In the genomic region with DNA sequence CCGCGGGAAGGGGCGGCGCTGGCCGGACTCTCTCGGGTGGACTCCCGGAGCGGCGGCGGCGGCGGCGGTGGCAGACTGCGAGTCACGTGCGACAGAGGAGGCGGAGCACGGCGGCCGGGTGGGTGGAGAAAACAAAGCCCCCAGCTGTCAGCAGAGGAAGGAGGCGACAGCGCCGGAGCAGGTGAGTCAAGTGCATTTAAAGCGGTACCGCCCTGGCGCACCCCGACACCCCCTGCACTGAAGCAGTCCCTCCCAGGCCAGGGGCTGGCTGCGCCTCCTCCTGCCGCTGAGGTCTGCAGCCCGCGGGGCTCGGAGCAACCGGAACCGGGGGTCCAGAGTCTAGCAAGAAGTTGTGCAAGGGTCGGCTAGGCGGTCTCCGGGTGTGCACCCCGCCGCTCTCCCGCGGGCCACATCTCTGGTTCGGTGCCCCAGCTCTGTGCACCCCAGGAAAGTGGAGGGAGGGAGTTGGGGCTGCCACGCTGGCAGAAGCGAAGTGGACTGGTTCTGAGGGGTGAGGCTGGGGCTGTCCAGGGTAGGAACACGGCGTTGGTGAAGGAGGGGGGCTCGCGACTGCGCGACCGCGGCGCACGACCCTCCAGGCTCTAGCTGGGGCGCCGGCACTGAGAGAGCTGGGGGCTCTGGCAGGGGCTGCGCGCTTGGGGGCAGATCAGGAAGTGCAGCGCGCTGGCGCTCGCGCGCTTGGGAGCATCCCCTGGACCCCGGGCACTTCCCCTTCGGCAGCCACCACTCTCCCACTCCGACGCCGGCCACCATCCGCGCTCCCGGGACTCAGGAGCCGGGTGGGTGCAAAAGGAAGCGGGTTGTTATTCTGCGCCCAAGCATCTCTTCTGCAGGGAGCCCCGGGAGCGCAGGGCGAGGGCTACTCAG, we compare ENCODE assay signal across 1 cellular context.
A peak's percentile ranks its signal among the peaks of the same experiment; 100 is the strongest.
TF ChIP-seq lines count a peak whose summit lies in the region.

No MANE protein-coding gene starts in this region.

TF ChIP-seq in HEK293, 187 proteins besides CTCF, POLR2A, EP300 and RAD21 (continued from another document):
- TF ChIP-seq, protein P1, sequence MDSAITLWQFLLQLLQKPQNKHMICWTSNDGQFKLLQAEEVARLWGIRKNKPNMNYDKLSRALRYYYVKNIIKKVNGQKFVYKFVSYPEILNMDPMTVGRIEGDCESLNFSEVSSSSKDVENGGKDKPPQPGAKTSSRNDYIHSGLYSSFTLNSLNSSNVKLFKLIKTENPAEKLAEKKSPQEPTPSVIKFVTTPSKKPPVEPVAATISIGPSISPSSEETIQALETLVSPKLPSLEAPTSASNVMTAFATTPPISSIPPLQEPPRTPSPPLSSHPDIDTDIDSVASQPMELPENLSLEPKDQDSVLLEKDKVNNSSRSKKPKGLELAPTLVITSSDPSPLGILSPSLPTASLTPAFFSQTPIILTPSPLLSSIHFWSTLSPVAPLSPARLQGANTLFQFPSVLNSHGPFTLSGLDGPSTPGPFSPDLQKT (IDR thresholded peaks at IDR 0.05; ENCODE audit: borderline replicate concordance, low read depth, low read length) = no peak
- TF ChIP-seq ZNF48 (tag by site-specific recombination; IDR thresholded peaks at IDR 0.05) (no peak), ZNF341 (tag by site-specific recombination; IDR thresholded peaks at IDR 0.05; ENCODE audit: low read depth) (0 out of 2 replicates have a peak, but pooled peaks have one; percentile 43), ZXDB (tag by site-specific recombination; IDR thresholded peaks at IDR 0.05) (peak; percentile 37; the same call in 1 of the 2 replicates), SCRT1 (tag by site-specific recombination; IDR thresholded peaks at IDR 0.05; ENCODE audit: borderline replicate concordance) (no peak), ZNF335 (tag by site-specific recombination; conservative IDR thresholded peaks at IDR 0.05) (peak; percentile 96), ZNF548 (tag by site-specific recombination; IDR thresholded peaks at IDR 0.05) (no peak)
- TF ChIP-seq, protein P2, sequence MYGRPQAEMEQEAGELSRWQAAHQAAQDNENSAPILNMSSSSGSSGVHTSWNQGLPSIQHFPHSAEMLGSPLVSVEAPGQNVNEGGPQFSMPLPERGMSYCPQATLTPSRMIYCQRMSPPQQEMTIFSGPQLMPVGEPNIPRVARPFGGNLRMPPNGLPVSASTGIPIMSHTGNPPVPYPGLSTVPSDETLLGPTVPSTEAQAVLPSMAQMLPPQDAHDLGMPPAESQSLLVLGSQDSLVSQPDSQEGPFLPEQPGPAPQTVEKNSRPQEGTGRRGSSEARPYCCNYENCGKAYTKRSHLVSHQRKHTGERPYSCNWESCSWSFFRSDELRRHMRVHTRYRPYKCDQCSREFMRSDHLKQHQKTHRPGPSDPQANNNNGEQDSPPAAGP (tag by site-specific recombination; IDR thresholded peaks at IDR 0.05) = no peak
- TF ChIP-seq, protein P3, sequence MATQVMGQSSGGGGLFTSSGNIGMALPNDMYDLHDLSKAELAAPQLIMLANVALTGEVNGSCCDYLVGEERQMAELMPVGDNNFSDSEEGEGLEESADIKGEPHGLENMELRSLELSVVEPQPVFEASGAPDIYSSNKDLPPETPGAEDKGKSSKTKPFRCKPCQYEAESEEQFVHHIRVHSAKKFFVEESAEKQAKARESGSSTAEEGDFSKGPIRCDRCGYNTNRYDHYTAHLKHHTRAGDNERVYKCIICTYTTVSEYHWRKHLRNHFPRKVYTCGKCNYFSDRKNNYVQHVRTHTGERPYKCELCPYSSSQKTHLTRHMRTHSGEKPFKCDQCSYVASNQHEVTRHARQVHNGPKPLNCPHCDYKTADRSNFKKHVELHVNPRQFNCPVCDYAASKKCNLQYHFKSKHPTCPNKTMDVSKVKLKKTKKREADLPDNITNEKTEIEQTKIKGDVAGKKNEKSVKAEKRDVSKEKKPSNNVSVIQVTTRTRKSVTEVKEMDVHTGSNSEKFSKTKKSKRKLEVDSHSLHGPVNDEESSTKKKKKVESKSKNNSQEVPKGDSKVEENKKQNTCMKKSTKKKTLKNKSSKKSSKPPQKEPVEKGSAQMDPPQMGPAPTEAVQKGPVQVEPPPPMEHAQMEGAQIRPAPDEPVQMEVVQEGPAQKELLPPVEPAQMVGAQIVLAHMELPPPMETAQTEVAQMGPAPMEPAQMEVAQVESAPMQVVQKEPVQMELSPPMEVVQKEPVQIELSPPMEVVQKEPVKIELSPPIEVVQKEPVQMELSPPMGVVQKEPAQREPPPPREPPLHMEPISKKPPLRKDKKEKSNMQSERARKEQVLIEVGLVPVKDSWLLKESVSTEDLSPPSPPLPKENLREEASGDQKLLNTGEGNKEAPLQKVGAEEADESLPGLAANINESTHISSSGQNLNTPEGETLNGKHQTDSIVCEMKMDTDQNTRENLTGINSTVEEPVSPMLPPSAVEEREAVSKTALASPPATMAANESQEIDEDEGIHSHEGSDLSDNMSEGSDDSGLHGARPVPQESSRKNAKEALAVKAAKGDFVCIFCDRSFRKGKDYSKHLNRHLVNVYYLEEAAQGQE (tag by site-specific recombination; IDR thresholded peaks at IDR 0.05) = peak; percentile 87
